In the genomic region with DNA sequence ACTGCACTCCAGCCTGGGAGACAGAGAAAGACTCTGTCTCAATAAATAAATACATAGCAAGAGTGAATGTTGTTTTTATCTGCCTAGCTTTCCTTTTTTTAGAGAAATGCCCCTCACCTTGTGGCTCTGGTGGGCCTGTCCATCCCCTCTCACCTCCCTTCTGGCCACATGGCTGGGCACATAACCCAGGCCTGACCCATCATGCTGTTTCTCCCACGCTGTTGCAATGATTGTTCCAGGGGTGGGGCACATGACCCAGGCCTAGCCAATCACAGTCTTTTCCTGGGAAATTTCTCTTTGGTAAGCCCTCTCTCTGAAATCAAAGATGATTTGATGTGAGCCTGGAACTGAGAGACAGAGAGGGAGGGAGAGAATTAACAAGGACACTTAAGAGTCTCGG, we compare ENCODE assay signal across 2 cellular contexts.
TF ChIP-seq lines count a peak whose summit lies in the region.

No MANE protein-coding gene starts in this region.

TF ChIP-seq in SK-N-SH, 30 proteins besides CTCF, POLR2A, EP300 and RAD21:
- TF ChIP-seq, protein P1, sequence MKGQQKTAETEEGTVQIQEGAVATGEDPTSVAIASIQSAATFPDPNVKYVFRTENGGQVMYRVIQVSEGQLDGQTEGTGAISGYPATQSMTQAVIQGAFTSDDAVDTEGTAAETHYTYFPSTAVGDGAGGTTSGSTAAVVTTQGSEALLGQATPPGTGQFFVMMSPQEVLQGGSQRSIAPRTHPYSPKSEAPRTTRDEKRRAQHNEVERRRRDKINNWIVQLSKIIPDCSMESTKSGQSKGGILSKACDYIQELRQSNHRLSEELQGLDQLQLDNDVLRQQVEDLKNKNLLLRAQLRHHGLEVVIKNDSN (IDR thresholded peaks at IDR 0.05; ENCODE audit: borderline replicate concordance, low read depth) = peak; percentile 80
- TF ChIP-seq POLR2AphosphoS5 (IDR thresholded peaks at IDR 0.05; ENCODE audit: low read depth, low read length) (no peak), MXI1 (IDR thresholded peaks at IDR 0.05; ENCODE audit: low read depth, low read length) (no peak)

TF ChIP-seq in SK-N-SH treated with all-trans-retinoic acid at 6 μM for 48 hours, 23 proteins besides CTCF, POLR2A, EP300 and RAD21 (continued from another document):
- TF ChIP-seq TSHZ2 (CRISPR knock-in tag; IDR thresholded peaks at IDR 0.05) (no peak), TOX (CRISPR knock-in tag; IDR thresholded peaks at IDR 0.05; ENCODE audit: borderline replicate concordance) (no peak), OSR1 (CRISPR knock-in tag; IDR thresholded peaks at IDR 0.05) (no peak), ISL1 (CRISPR knock-in tag; IDR thresholded peaks at IDR 0.05) (no peak), ZFP30 (CRISPR knock-in tag; IDR thresholded peaks at IDR 0.05) (no peak), ZC3H10 (CRISPR knock-in tag; IDR thresholded peaks at IDR 0.05) (no peak), BACH2 (CRISPR knock-in tag; IDR thresholded peaks at IDR 0.05; ENCODE audit: borderline replicate concordance) (no peak), SNAI2 (CRISPR knock-in tag; IDR thresholded peaks at IDR 0.05) (no peak), ZNF70 (CRISPR knock-in tag; IDR thresholded peaks at IDR 0.05) (no peak), TCF4 (CRISPR knock-in tag; IDR thresholded peaks at IDR 0.05; ENCODE audit: borderline replicate concordance) (no peak), ZNF8 (CRISPR knock-in tag; IDR thresholded peaks at IDR 0.05) (no peak)
- TF ChIP-seq, protein P2, sequence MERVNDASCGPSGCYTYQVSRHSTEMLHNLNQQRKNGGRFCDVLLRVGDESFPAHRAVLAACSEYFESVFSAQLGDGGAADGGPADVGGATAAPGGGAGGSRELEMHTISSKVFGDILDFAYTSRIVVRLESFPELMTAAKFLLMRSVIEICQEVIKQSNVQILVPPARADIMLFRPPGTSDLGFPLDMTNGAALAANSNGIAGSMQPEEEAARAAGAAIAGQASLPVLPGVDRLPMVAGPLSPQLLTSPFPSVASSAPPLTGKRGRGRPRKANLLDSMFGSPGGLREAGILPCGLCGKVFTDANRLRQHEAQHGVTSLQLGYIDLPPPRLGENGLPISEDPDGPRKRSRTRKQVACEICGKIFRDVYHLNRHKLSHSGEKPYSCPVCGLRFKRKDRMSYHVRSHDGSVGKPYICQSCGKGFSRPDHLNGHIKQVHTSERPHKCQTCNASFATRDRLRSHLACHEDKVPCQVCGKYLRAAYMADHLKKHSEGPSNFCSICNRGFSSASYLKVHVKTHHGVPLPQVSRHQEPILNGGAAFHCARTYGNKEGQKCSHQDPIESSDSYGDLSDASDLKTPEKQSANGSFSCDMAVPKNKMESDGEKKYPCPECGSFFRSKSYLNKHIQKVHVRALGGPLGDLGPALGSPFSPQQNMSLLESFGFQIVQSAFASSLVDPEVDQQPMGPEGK (CRISPR knock-in tag; IDR thresholded peaks at IDR 0.05; ENCODE audit: borderline replicate concordance) = no peak
- TF ChIP-seq, protein P3, sequence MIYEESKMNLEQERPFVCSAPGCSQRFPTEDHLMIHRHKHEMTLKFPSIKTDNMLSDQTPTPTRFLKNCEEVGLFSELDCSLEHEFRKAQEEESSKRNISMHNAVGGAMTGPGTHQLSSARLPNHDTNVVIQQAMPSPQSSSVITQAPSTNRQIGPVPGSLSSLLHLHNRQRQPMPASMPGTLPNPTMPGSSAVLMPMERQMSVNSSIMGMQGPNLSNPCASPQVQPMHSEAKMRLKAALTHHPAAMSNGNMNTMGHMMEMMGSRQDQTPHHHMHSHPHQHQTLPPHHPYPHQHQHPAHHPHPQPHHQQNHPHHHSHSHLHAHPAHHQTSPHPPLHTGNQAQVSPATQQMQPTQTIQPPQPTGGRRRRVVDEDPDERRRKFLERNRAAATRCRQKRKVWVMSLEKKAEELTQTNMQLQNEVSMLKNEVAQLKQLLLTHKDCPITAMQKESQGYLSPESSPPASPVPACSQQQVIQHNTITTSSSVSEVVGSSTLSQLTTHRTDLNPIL (CRISPR knock-in tag; IDR thresholded peaks at IDR 0.05; ENCODE audit: low read depth) = no peak
- TF ChIP-seq, protein P4, sequence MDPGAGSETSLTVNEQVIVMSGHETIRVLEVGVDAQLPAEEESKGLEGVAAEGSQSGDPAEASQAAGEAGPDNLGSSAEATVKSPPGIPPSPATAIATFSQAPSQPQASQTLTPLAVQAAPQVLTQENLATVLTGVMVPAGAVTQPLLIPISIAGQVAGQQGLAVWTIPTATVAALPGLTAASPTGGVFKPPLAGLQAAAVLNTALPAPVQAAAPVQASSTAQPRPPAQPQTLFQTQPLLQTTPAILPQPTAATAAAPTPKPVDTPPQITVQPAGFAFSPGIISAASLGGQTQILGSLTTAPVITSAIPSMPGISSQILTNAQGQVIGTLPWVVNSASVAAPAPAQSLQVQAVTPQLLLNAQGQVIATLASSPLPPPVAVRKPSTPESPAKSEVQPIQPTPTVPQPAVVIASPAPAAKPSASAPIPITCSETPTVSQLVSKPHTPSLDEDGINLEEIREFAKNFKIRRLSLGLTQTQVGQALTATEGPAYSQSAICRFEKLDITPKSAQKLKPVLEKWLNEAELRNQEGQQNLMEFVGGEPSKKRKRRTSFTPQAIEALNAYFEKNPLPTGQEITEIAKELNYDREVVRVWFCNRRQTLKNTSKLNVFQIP (CRISPR knock-in tag; IDR thresholded peaks at IDR 0.05; ENCODE audit: borderline replicate concordance, low read depth) = no peak
